In the genomic region with DNA sequence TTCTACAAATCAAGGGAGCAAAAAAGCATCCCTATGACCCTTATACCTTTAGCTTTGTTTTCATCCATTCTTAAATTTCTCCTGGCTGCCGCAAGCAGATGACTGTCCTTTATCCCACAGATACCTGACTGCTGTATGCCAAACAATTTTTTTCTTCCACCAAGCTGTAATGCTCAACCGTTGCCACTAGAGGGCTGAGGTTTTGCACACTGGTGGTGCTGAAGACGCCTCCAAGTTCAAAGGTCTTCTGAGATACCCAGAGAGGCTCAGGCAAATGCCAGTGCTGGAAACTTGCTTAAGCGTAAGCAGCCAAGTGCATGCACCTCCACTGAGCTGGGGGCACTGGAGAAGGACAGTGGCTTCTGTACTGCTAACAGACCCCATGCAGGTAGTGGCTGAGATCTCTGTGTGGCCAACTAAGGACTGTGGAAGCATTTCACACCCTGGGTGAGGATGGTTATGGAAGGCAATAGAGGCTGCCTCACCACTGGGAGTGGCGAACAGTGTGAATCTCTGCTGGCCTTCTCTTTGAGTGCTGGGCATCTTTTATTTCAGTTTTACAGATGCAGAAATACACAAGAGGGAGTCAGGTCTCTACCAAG, we compare ENCODE assay signal across 1 cellular context.
TF ChIP-seq lines count a peak whose summit lies in the region.

No MANE protein-coding gene starts in this region.

TF ChIP-seq in HepG2, 621 proteins besides CTCF, POLR2A, EP300 and RAD21 (continued from another document):
- TF ChIP-seq PRDM4 (CRISPR knock-in tag; IDR thresholded peaks at IDR 0.05; ENCODE audit: borderline replicate concordance) (no peak), ZNF746 (CRISPR knock-in tag; IDR thresholded peaks at IDR 0.05) (no peak), CBX2 (IDR thresholded peaks at IDR 0.05; ENCODE audit: low read depth, low read length) (no peak), CBX2 (CRISPR knock-in tag; IDR thresholded peaks at IDR 0.05; ENCODE audit: low read depth) (no peak), EED (CRISPR knock-in tag; IDR thresholded peaks at IDR 0.05) (no peak), GFI1 (CRISPR knock-in tag; IDR thresholded peaks at IDR 0.05; ENCODE audit: borderline replicate concordance) (no peak), PHF20 (CRISPR knock-in tag; IDR thresholded peaks at IDR 0.05) (no peak), HNF4G (IDR thresholded peaks at IDR 0.05; ENCODE audit: borderline replicate concordance, low read depth, low read length) (peak; percentile 85), HNF4G (CRISPR knock-in tag; IDR thresholded peaks at IDR 0.05; ENCODE audit: borderline replicate concordance, low read depth) (no peak), KLF12 (CRISPR knock-in tag; IDR thresholded peaks at IDR 0.05; ENCODE audit: borderline replicate concordance) (no peak), DNMT1 (CRISPR knock-in tag; IDR thresholded peaks at IDR 0.05) (no peak), KDM1A (CRISPR knock-in tag; IDR thresholded peaks at IDR 0.05) (no peak), XRCC5 (optimal IDR thresholded peaks at IDR 0.05; ENCODE audit: low read length) (peak; percentile 74), PHF21A (CRISPR knock-in tag; IDR thresholded peaks at IDR 0.05) (no peak), ATF5 (CRISPR knock-in tag; IDR thresholded peaks at IDR 0.05; ENCODE audit: low read depth) (no peak), ZMYM3 (CRISPR knock-in tag; IDR thresholded peaks at IDR 0.05) (no peak), STAG1 (CRISPR knock-in tag; IDR thresholded peaks at IDR 0.05) (peak; percentile 63), PITX1 (CRISPR knock-in tag; IDR thresholded peaks at IDR 0.05) (no peak)
- TF ChIP-seq, protein P1, sequence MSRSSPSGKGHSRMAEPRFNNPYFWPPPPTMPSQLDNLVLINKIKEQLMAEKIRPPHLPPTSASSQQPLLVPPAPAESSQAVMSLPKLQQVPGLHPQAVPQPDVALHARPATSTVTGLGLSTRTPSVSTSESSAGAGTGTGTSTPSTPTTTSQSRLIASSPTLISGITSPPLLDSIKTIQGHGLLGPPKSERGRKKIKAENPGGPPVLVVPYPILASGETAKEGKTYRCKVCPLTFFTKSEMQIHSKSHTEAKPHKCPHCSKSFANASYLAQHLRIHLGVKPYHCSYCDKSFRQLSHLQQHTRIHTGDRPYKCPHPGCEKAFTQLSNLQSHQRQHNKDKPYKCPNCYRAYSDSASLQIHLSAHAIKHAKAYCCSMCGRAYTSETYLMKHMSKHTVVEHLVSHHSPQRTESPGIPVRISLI (CRISPR knock-in tag; IDR thresholded peaks at IDR 0.05; ENCODE audit: borderline replicate concordance) = 0 out of 2 replicates have a peak, but pooled peaks have one; percentile 40
